Comparison of ENCODE assay signal across 21 cellular contexts in genomic region chr9:112401175-112401815, GRCh38.
"Had no signal": no experiment of that assay in that cellular context is flagged by ENCODE, and none has a peak within 500 bp of the region (broad histone marks: within the 10 kb centered on the region; RNA-seq: fewer than 3 reads in every experiment).

No MANE protein-coding gene starts in this region.

- H3K4me1 ChIP-seq: psoas muscle, testis, transverse colon had no signal

- H3K4me3 Mint-ChIP-seq: immature natural killer cell; natural killer cell treated with Interleukin-12 subunit alpha and Interleukin-12 subunit beta and Interleukin-15 and Interleukin-18, amount 100 ng/mL, for 72 hours; stimulated activated naive B cell treated with anti-CD40 and anti-IgM and Interleukin-4, amounts not matched to agents 10 μg/mL and 1 μg/mL and 100 μg/mL, for 72 hours; stimulated activated naive CD8-positive, alpha-beta T cell treated with anti-CD3 and anti-CD28 coated beads, Interleukin-15, amount 100 ng/mL, for 72 hours had no signal

- FAIRE-seq: keratinocyte had no signal

- DNase-seq: effector memory CD4-positive, alpha-beta T cell; immature natural killer cell; left ventricle myocardium inferior; mesenchymal stem cell; midbrain; psoas muscle; retina; stimulated activated CD4-positive, alpha-beta T cell treated with anti-CD3 and anti-CD28 coated beads, Interleukin-2, amount 100 ng/mL, for 24 hours; stimulated activated CD4-positive, alpha-beta T cell treated with anti-CD3 and anti-CD28 coated beads, Interleukin-4, amount 100 ng/mL, for 4 hours; stimulated activated naive B cell treated with anti-CD40 and anti-IgM and Interleukin-4, amounts not matched to agents 10 μg/mL and 1 μg/mL and 100 μg/mL, for 72 hours; stimulated activated naive CD8-positive, alpha-beta T cell treated with anti-CD3 and anti-CD28 coated beads, Interleukin-15, amount 100 ng/mL, for 72 hours; testis; transverse colon had no signal

- ATAC-seq: gastroesophageal sphincter; natural killer cell treated with Interleukin-12 subunit alpha and Interleukin-12 subunit beta and Interleukin-15 and Interleukin-18, amount 100 ng/mL, for 72 hours; psoas muscle; sciatic nerve; stimulated activated naive B cell treated with anti-CD40 and anti-IgM and Interleukin-4, amounts not matched to agents 10 μg/mL and 1 μg/mL and 100 μg/mL, for 72 hours; stimulated activated naive CD8-positive, alpha-beta T cell treated with anti-CD3 and anti-CD28 coated beads, Interleukin-15, amount 100 ng/mL, for 72 hours had no signal

- H3K27ac ChIP-seq: epithelial cell of prostate, esophagus muscularis mucosa, gastroesophageal sphincter, left ventricle myocardium inferior, psoas muscle, skin epidermis, testis, transverse colon had no signal

- H3K9me3 ChIP-seq: esophagus muscularis mucosa, gastroesophageal sphincter, psoas muscle, testis, transverse colon had no signal

- H3K4me3 ChIP-seq: esophagus muscularis mucosa, gastroesophageal sphincter, left ventricle myocardium inferior, lung, psoas muscle, skin epidermis, testis, transverse colon had no signal

- H3K27ac Mint-ChIP-seq: natural killer cell treated with Interleukin-12 subunit alpha and Interleukin-12 subunit beta and Interleukin-15 and Interleukin-18, amount 100 ng/mL, for 72 hours; stimulated activated naive B cell treated with anti-CD40 and anti-IgM and Interleukin-4, amounts not matched to agents 10 μg/mL and 1 μg/mL and 100 μg/mL, for 72 hours; stimulated activated naive CD8-positive, alpha-beta T cell treated with anti-CD3 and anti-CD28 coated beads, Interleukin-15, amount 100 ng/mL, for 72 hours had no signal

- H3K27me3 Mint-ChIP-seq: natural killer cell treated with Interleukin-12 subunit alpha and Interleukin-12 subunit beta and Interleukin-15 and Interleukin-18, amount 100 ng/mL, for 72 hours; stimulated activated naive B cell treated with anti-CD40 and anti-IgM and Interleukin-4, amounts not matched to agents 10 μg/mL and 1 μg/mL and 100 μg/mL, for 72 hours; stimulated activated naive CD8-positive, alpha-beta T cell treated with anti-CD3 and anti-CD28 coated beads, Interleukin-15, amount 100 ng/mL, for 72 hours had no signal

- H3K36me3 ChIP-seq: transverse colon had no signal

- H3K27me3 ChIP-seq: esophagus muscularis mucosa, gastroesophageal sphincter, testis, transverse colon had no signal

- H3K4me1 Mint-ChIP-seq: stimulated activated naive B cell treated with anti-CD40 and anti-IgM and Interleukin-4, amounts not matched to agents 10 μg/mL and 1 μg/mL and 100 μg/mL, for 72 hours; stimulated activated naive CD8-positive, alpha-beta T cell treated with anti-CD3 and anti-CD28 coated beads, Interleukin-15, amount 100 ng/mL, for 72 hours had no signal
